ENCODE assay signal across 19 cellular contexts in the genomic region with DNA sequence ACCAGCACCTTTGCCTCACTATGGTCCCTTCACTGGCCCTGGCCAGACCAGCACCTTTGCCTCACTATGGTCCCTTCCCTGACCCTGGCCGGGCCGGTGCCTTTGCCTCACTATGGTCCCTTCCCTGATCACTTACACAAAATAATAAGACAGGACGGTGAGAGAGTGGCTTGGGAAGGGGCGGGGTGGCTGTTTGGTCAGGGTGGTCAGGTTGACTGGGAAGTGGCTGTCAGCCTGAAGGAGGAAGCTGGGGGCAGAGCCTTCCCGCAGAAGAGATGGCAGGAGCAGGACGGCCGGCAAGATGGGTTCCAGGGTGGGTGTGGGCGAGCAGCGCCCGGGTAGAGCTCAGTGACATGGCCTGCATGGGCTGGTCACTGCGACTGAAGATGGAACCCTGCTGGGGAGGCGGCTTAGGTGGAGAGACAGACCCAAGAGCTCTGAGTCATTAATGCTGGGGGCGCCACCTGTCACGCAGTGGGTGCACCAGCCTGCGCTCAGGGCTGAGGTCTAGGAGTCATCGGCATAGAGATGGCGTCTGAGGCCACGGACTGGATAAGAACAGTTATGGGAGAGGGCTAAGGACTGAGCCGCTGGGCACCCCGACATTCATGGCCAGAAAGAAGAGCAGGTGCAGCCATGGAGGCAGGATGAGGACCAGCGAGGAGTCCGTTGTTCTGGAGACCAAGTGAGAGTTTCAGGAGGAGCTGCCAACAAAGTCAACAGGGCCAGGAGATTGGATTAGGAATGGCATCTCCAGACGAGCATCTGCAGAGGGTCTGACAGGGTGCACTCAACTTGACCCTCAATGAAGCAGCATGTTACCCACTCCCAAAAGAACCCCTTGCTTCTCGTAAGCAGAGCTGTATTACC.
A peak's percentile ranks its signal among the peaks of the same experiment; 100 is the strongest.
DNase-seq lines count a peak whose midpoint lies in the region; ATAC-seq and TF ChIP-seq lines count a peak whose summit lies in the region.
"Had no signal": no experiment of that assay in that cellular context is flagged by ENCODE, and none has a peak within 500 bp of the region (broad histone marks: within the 10 kb centered on the region; RNA-seq: fewer than 3 reads in every experiment).

No MANE protein-coding gene starts in this region.

- H3K4me2 ChIP-seq in KMS-11 (no peak overlapping the region), GM23338 (no peak overlapping the region)

- no peaks in the 10 kb centered on the region for H3K36me3 Mint-ChIP-seq in GM23338 (ENCODE audit: low read depth)
- H3K36me3 Mint-ChIP-seq: WTC11 had no signal

- H3K27me3 ChIP-seq in KMS-11 (ENCODE audit: insufficient read depth, low read depth) (no peaks in the 10 kb centered on the region), sigmoid colon (no peaks in the 10 kb centered on the region), GM23338 (ENCODE audit: insufficient read depth) (no peaks in the 10 kb centered on the region), testis (no peaks in the 10 kb centered on the region)
- H3K27me3 ChIP-seq: foreskin keratinocyte, right lobe of liver had no signal

- no peak for ATAC-seq in GM23338
- ATAC-seq: activated CD8-positive, alpha-beta T cell treated with anti-CD3 and anti-CD28 coated beads, Interleukin-2, amount 10 ng/mL, durations not matched to agents 7 days and 5 days; right lobe of liver; WTC11 had no signal

- H3K36me3 ChIP-seq in KMS-11 (ENCODE audit: insufficient read depth) (no peaks in the 10 kb centered on the region), sigmoid colon (no peaks in the 10 kb centered on the region), GM23338 (ENCODE audit: insufficient read depth) (no peaks in the 10 kb centered on the region), testis (ENCODE audit: low read depth, missing control alignments) (no peaks in the 10 kb centered on the region)
- H3K36me3 ChIP-seq: right lobe of liver, thoracic aorta had no signal

- WGBS in sigmoid colon, 2 donors, result 88 to 93% methylated on average over 24 of the region's 24 CpGs
- WGBS in testis, 2 donors, result 87 to 89% methylated on average over 24 of the region's 24 CpGs

- no peaks in the 10 kb centered on the region for H3F3A ChIP-seq in GM23338 (replicated peaks; ENCODE audit: low read depth)

- no peak overlapping the region for H3K4me3 Mint-ChIP-seq in GM23338
- H3K4me3 Mint-ChIP-seq: activated CD8-positive, alpha-beta T cell treated with anti-CD3 and anti-CD28 coated beads, Interleukin-2, amount 10 ng/mL, durations not matched to agents 7 days and 5 days; central memory CD8-positive, alpha-beta T cell; memory B cell; WTC11 had no signal

- H4K20me1 ChIP-seq in KMS-11 (ENCODE audit: insufficient read depth), result no peaks in the 10 kb centered on the region; the same call in 1 of the 2 replicates
- no peaks in the 10 kb centered on the region for H4K20me1 ChIP-seq in GM23338 (replicated peaks; ENCODE audit: insufficient read depth)

- H3K4me1 Mint-ChIP-seq in GM23338, result peaks cover 15% of the 10 kb centered on the region
- H3K4me1 Mint-ChIP-seq: central memory CD8-positive, alpha-beta T cell had no signal

- no peaks in the 10 kb centered on the region for H3K9me3 ChIP-seq in sigmoid colon
- no peaks in the 10 kb centered on the region for H3K9me3 ChIP-seq in testis
- H3K9me3 ChIP-seq: right lobe of liver, thoracic aorta had no signal

- intact Hi-C loops in sigmoid colon (cut with DNase I) (no loop called here), testis (cut with DNase I; ENCODE audit: low total_unique reads) (no loop called here)

- DNase-seq in CD1c-positive myeloid dendritic cell (ENCODE audit: extremely low spot score), result peak; percentile 44
- peak; percentile 3 for DNase-seq in iPS-NIHi7 (ENCODE audit: extremely low spot score)
- DNase-seq in sigmoid colon, result peak; percentile 57
- no peak for DNase-seq in GM23338 (ENCODE audit: low spot score)
- DNase-seq in NCI-H1436 (lab: John Stamatoyannopoulos, UW), result no peak
- no peak for DNase-seq in testis
- DNase-seq: activated CD8-positive, alpha-beta T cell treated with anti-CD3 and anti-CD28 coated beads, Interleukin-2, amount 10 ng/mL, durations not matched to agents 7 days and 5 days; amygdala; C1 segment of cervical spinal cord; DMS53; NCI-H1105 treated with DMSO at 0.1 percent for 48 hours had no signal

- TF ChIP-seq CTCF in KMS-11 (conservative IDR thresholded peaks at IDR 0.05; ENCODE audit: low read depth, low read length) (no peak), sigmoid colon (IDR thresholded peaks at IDR 0.05) (no peak), GM23338 (conservative IDR thresholded peaks at IDR 0.05; ENCODE audit: low read depth in 2 of 2) (no peak), testis (IDR thresholded peaks at IDR 0.05) (no peak)

- H3K4me3 ChIP-seq in KMS-11 (IDR thresholded peaks at IDR 0.05; ENCODE audit: insufficient read depth, low read depth, low read length) (no peak overlapping the region), sigmoid colon (no peak overlapping the region), GM23338 (no peak overlapping the region), testis (no peak overlapping the region)
- H3K4me3 ChIP-seq: GM23248, right lobe of liver, thoracic aorta had no signal

- no peak overlapping the region for H3K9ac ChIP-seq in KMS-11
- H3K9ac ChIP-seq: GM23248 had no signal

- H3K4me1 ChIP-seq in KMS-11 (ENCODE audit: low read depth, poor library complexity, severe bottlenecking), result peaks cover 90% of the 10 kb centered on the region
- H3K4me1 ChIP-seq in sigmoid colon, result peaks cover 0 to 31% (median 28%) of the 10 kb centered on the region in 4 donors
- no peaks in the 10 kb centered on the region for H3K4me1 ChIP-seq in GM23338 (ENCODE audit: insufficient read depth)
- peaks cover 10% of the 10 kb centered on the region for H3K4me1 ChIP-seq in testis
- H3K4me1 ChIP-seq: right lobe of liver had no signal

- H3K9me3 Mint-ChIP-seq in GM23338, result no peaks in the 10 kb centered on the region
- H3K9me3 Mint-ChIP-seq: central memory CD8-positive, alpha-beta T cell; memory B cell; WTC11 had no signal

- H3K27ac ChIP-seq in KMS-11, result peak overlapping the region; percentile 33; the same call in 1 of the 2 replicates
- peak overlapping the region in 1 of 4 donors; percentile 14 for H3K27ac ChIP-seq in sigmoid colon
- H3K27ac ChIP-seq in GM23338 (ENCODE audit: low read depth), result no peak overlapping the region
- H3K27ac ChIP-seq in testis, result no peak overlapping the region
- H3K27ac ChIP-seq: foreskin keratinocyte, GM23248, right lobe of liver, thoracic aorta had no signal

- no peak for TF ChIP-seq POLR2A in sigmoid colon (IDR thresholded peaks at IDR 0.05)
- TF ChIP-seq POLR2A in testis (IDR thresholded peaks at IDR 0.05), result no peak

- H2AFZ ChIP-seq in KMS-11 (ENCODE audit: low read depth), result no peak overlapping the region
- H2AFZ ChIP-seq in GM23338, result no peak overlapping the region
- H2AFZ ChIP-seq: GM23248 had no signal

- H3K79me2 ChIP-seq in KMS-11 (ENCODE audit: insufficient read depth, low read depth) (peaks cover 4% of the 10 kb centered on the region; the same call in 1 of the 2 replicates), GM23338 (replicated peaks; ENCODE audit: insufficient read depth) (no peaks in the 10 kb centered on the region)

- no peak for TF ChIP-seq EP300 in sigmoid colon (IDR thresholded peaks at IDR 0.05)

- peaks cover 19% of the 10 kb centered on the region for H3K27me3 Mint-ChIP-seq in GM23338 (ENCODE audit: insufficient read depth, low read depth, poor library complexity)
- H3K27me3 Mint-ChIP-seq: memory B cell had no signal

- H3K9me2 ChIP-seq in GM23338 (ENCODE audit: insufficient read depth), result no peaks in the 10 kb centered on the region

- H3K27ac Mint-ChIP-seq in GM23338, result no peak overlapping the region
- H3K27ac Mint-ChIP-seq: activated CD8-positive, alpha-beta T cell treated with anti-CD3 and anti-CD28 coated beads, Interleukin-2, amount 10 ng/mL, durations not matched to agents 7 days and 5 days had no signal

TF ChIP-seq in GM23338, 12 proteins besides CTCF, POLR2A, EP300 and RAD21 (continues in another document):
- TF ChIP-seq CREB1 (CRISPR knock-in tag; IDR thresholded peaks at IDR 0.05; ENCODE audit: low read depth), result no peak
- TF ChIP-seq STAT1 (IDR thresholded peaks at IDR 0.05; ENCODE audit: unreplicated experiment), result no peak

Comparison
In these comparisons a context has a peak if more than half of its experiments do, and no peak if none do; other contexts are left out.
1. DNase-seq: peak in CD1c-positive myeloid dendritic cell (single experiment), iPS-NIHi7 (single experiment) and sigmoid colon (single experiment); none in GM23338 (single experiment), NCI-H1436 (single experiment) and testis (single experiment).